ENCODE assay signal across 29 cellular contexts in the genomic region with DNA sequence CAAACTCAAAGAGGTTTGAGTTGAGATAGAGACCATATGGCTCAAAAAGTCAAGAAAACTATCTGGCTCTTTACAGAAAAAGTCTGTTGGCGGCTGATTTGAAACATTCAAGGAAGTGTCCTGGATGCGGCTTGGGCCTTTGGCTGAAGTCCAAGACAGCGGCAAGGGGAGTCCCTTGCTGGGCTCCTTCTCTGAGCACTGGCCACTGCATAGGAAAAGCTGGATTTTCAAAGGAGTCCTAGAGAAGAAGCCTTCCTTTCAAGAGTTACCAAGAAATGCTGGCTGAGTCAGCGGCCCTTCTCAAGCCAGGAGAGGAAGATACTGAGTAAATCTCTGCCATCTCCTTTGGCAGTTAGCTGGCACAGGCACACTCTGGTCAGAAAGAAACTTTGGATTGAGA. TPM values are rescaled to one million over a fixed set of nuclear protein-coding genes. Genes with fewer than 3 reads are reported as not detected.
DNase-seq lines count a peak whose midpoint lies in the region; ATAC-seq, FAIRE-seq and TF ChIP-seq lines count a peak whose summit lies in the region.
"Had no signal": no experiment of that assay in that cellular context is flagged by ENCODE, and none has a peak within 500 bp of the region (broad histone marks: within the 10 kb centered on the region; RNA-seq: fewer than 3 reads in every experiment).

No MANE protein-coding gene starts in this region.

- ATAC-seq in RWPE2 (ENCODE audit: low read depth) (peak; percentile 49; the same call in 1 of the 3 replicates), K562 (peak; percentile 60), GM19324 (IDR thresholded peaks at IDR 0.05; ENCODE audit: low FRiP score, unreplicated experiment) (no peak)
- ATAC-seq: activated T-cell treated with anti-CD3 and anti-CD28 coated beads, Interleukin-2, amount 50 U/mL, for 4 hours; esophagus mucosa; GM12878 had no signal

- TF ChIP-seq CTCF in RWPE2 (IDR thresholded peaks at IDR 0.05; ENCODE audit: poor library complexity, severe bottlenecking) (no peak), K562 (IDR thresholded peaks at IDR 0.05 in 2 of 3, conservative IDR thresholded peaks at IDR 0.05 in 1 of 3; ENCODE audit: insufficient read depth in 2 of 3, low read depth in 1 of 3, low read length in 3 of 3) (no peak), neural progenitor cell (IDR thresholded peaks at IDR 0.05) (no peak), GM13976 (IDR thresholded peaks at IDR 0.05; ENCODE audit: borderline replicate concordance, control extremely low read depth, extremely low read depth, insufficient read depth, missing control alignments) (no peak), BE2C (IDR thresholded peaks at IDR 0.05; ENCODE audit: low read depth, low read length) (no peak)

- no peak for FAIRE-seq in K562 (lab: Jason Lieb, UNC)
- FAIRE-seq: GM12878, GM19239 had no signal

- H4K20me1 ChIP-seq in GM23248 (ENCODE audit: insufficient read depth) (no peaks in the 10 kb centered on the region), K562 (replicated peaks; ENCODE audit: control insufficient read depth, insufficient read depth, low read length) (no peaks in the 10 kb centered on the region), neural progenitor cell (ENCODE audit: low read depth) (no peaks in the 10 kb centered on the region)

- no peak overlapping the region for H3K27ac ChIP-seq in GM23248
- no peak overlapping the region for H3K27ac ChIP-seq in RWPE2 (ENCODE audit: poor library complexity, severe bottlenecking)
- H3K27ac ChIP-seq in K562 (ENCODE audit: extremely low read depth, low read depth, low read length): no peak overlapping the region
- no peak overlapping the region for H3K27ac ChIP-seq in neural progenitor cell
- H3K27ac ChIP-seq: spleen, thyroid gland had no signal

- H3K9me2 ChIP-seq in GM23248 (ENCODE audit: insufficient read depth): no peaks in the 10 kb centered on the region

- H2AFZ ChIP-seq in GM23248: no peak overlapping the region
- no peak overlapping the region for H2AFZ ChIP-seq in K562 (ENCODE audit: low read depth, low read length)
- no peak overlapping the region for H2AFZ ChIP-seq in neural progenitor cell (replicated peaks)

- H3K36me3 Mint-ChIP-seq in neural progenitor cell: peaks cover 4% of the 10 kb centered on the region
- H3K36me3 Mint-ChIP-seq: activated naive CD4-positive, alpha-beta T cell treated with anti-CD3 and anti-CD28 coated beads, Interleukin-2, amount 10 ng/mL, durations not matched to agents 7 days and 5 days; CD8-positive, alpha-beta memory T cell; naive B cell had no signal

- no peak overlapping the region for H3K4me3 Mint-ChIP-seq in neural progenitor cell
- H3K4me3 Mint-ChIP-seq: activated naive CD4-positive, alpha-beta T cell treated with anti-CD3 and anti-CD28 coated beads, Interleukin-2, amount 10 ng/mL, durations not matched to agents 7 days and 5 days; activated T-cell treated with anti-CD3 and anti-CD28 coated beads, Interleukin-2, amount 50 U/mL, for 4 hours; CD8-positive, alpha-beta memory T cell; HFFc6; naive B cell had no signal

- H3K27ac Mint-ChIP-seq in neural progenitor cell: peak overlapping the region; percentile 63
- H3K27ac Mint-ChIP-seq: activated naive CD4-positive, alpha-beta T cell treated with anti-CD3 and anti-CD28 coated beads, Interleukin-2, amount 10 ng/mL, durations not matched to agents 7 days and 5 days; CD8-positive, alpha-beta memory T cell; HFFc6; naive B cell had no signal

- CTCF ChIA-PET in K562 (lab: Yijun Ruan, JAX; ENCODE audit: low intra/inter-chr PET ratio): no interaction called here

- POLR2A ChIA-PET in K562 (lab: Yijun Ruan, JAX): no interaction called here

- H3K9me3 Mint-ChIP-seq in neural progenitor cell: peaks cover 12% of the 10 kb centered on the region
- H3K9me3 Mint-ChIP-seq: activated naive CD4-positive, alpha-beta T cell treated with anti-CD3 and anti-CD28 coated beads, Interleukin-2, amount 10 ng/mL, durations not matched to agents 7 days and 5 days; activated T-cell treated with anti-CD3 and anti-CD28 coated beads, Interleukin-2, amount 50 U/mL, for 4 hours; HFFc6 had no signal

- H3K4me1 ChIP-seq in GM23248 (ENCODE audit: insufficient read depth) (peaks cover 6% of the 10 kb centered on the region), RWPE2 (ENCODE audit: insufficient read depth, poor library complexity, severe bottlenecking) (no peaks in the 10 kb centered on the region), K562 (replicated peaks in 1 of 2; ENCODE audit: control insufficient read depth in 2 of 2, insufficient read depth in 2 of 2, low read length in 2 of 2) (peaks cover 0 to 5% of the 10 kb centered on the region in 2 experiments; a peak in 3 of 5 replicates), neural progenitor cell (no peaks in the 10 kb centered on the region), BE2C (no peaks in the 10 kb centered on the region)
- H3K4me1 ChIP-seq: thyroid gland had no signal

- no TSS peak for BruUV-seq in K562 (replicated peaks; lab: Mats Ljungman, UMichigan)

- in situ Hi-C loops in GM23248 (cut with MboI) (no loop called here), K562 (cut with MboI) (no loop called here), GM13976 (cut with MboI; ENCODE audit: low sequenced_read_pairs, unreplicated experiment) (no loop called here)

- peaks cover 3% of the 10 kb centered on the region for H3K27me3 Mint-ChIP-seq in neural progenitor cell (ENCODE audit: insufficient read depth, low read depth)

- H3K4me2 ChIP-seq in GM23248 (ENCODE audit: unreplicated experiment): no peak overlapping the region
- no peak overlapping the region for H3K4me2 ChIP-seq in K562 (ENCODE audit: insufficient read depth, low read length)
- no peak overlapping the region for H3K4me2 ChIP-seq in neural progenitor cell

- H3F3A ChIP-seq in GM23248 (ENCODE audit: insufficient read depth) (no peaks in the 10 kb centered on the region), neural progenitor cell (ENCODE audit: low read depth) (no peaks in the 10 kb centered on the region)

- WGBS in GM23248 (ENCODE audit: low coverage in 1 of 2, low lambda C conversion rate in 2 of 2, missing lambda C conversion rate in 2 of 2), 2 experiments: 12 to 22% methylated on average over 3 to 4 of the region's 4 CpGs
- WGBS in K562 (ENCODE audit: insufficient coverage, low coverage, missing lambda C conversion rate): 0% methylated on average over 3 of the region's 4 CpGs

- H3K79me2 ChIP-seq in GM23248 (ENCODE audit: insufficient read depth) (no peaks in the 10 kb centered on the region), K562 (ENCODE audit: control insufficient read depth, insufficient read depth, low read length) (no peaks in the 10 kb centered on the region), neural progenitor cell (ENCODE audit: low read depth) (no peaks in the 10 kb centered on the region)

- H3K4me1 Mint-ChIP-seq in neural progenitor cell: peaks cover 19% of the 10 kb centered on the region

- TF ChIP-seq POLR2A in K562 (conservative IDR thresholded peaks at IDR 0.05): no peak

- no peaks in the 10 kb centered on the region for H3K27me3 ChIP-seq in GM23248 (replicated peaks; ENCODE audit: insufficient read depth)
- no peaks in the 10 kb centered on the region for H3K27me3 ChIP-seq in RWPE2 (ENCODE audit: insufficient read depth, poor library complexity, severe bottlenecking)
- peaks cover 0 to 26% of the 10 kb centered on the region in 2 experiments; a peak in 3 of 5 replicates for H3K27me3 ChIP-seq in K562 (ENCODE audit: control insufficient read depth in 2 of 2, insufficient read depth in 2 of 2, low read length in 2 of 2)
- H3K27me3 ChIP-seq in neural progenitor cell: no peaks in the 10 kb centered on the region
- no peaks in the 10 kb centered on the region for H3K27me3 ChIP-seq in BE2C
- H3K27me3 ChIP-seq: spleen, thyroid gland had no signal

- no peaks in the 10 kb centered on the region for H3K9me1 ChIP-seq in K562 (ENCODE audit: control insufficient read depth, insufficient read depth, low read length)

- intact Hi-C loops in K562 (cut with micrococcal nuclease): no loop called here

- no peaks in the 10 kb centered on the region for H3K9me3 ChIP-seq in GM23248 (ENCODE audit: low read depth)
- H3K9me3 ChIP-seq in RWPE2 (ENCODE audit: severe bottlenecking): no peaks in the 10 kb centered on the region
- H3K9me3 ChIP-seq in K562 (replicated peaks; ENCODE audit: control insufficient read depth, insufficient read depth, low read depth, low read length): no peaks in the 10 kb centered on the region
- H3K9me3 ChIP-seq in neural progenitor cell (ENCODE audit: low read depth): no peaks in the 10 kb centered on the region
- H3K9me3 ChIP-seq in BE2C: no peaks in the 10 kb centered on the region
- H3K9me3 ChIP-seq: thyroid gland had no signal

- no peak for TF ChIP-seq RAD21 in K562 (CRISPR knock-in tag; conservative IDR thresholded peaks at IDR 0.05 in 1 of 2, IDR thresholded peaks at IDR 0.05 in 1 of 2)

- DNase-seq in GM23248 (peak; percentile 55), RWPE2 (ENCODE audit: low spot score) (no peak), K562 (ENCODE audit: extremely low read depth in 1 of 4, low spot score in 3 of 4) (peak in 1 of 4 experiments; percentile 58), neural progenitor cell (ENCODE audit: low spot score) (no peak), GM13976 (ENCODE audit: low spot score) (no peak), BE2C (no peak), D341Med (ENCODE audit: low spot score) (no peak)
- DNase-seq: activated CD8-positive, alpha-beta memory T cell treated with anti-CD3 and anti-CD28 coated beads for 24 hours; activated naive CD4-positive, alpha-beta T cell treated with anti-CD3 and anti-CD28 coated beads, Interleukin-2, amount 10 ng/mL, durations not matched to agents 7 days and 5 days; activated T-cell treated with anti-CD3 and anti-CD28 coated beads, Interleukin-2, amount 50 U/mL, for 4 hours; CD8-positive, alpha-beta memory T cell; DMS79; effector CD8-positive, alpha-beta T cell; glutamatergic neuron; HFFc6; Karpas-422; mesendoderm; naive B cell; NCI-H1417; NCI-H524; occipital lobe; spleen; stimulated activated CD4-positive, alpha-beta T cell treated with anti-CD3 and anti-CD28 coated beads, Interleukin-4, amount 100 ng/mL, for 1 hour; stimulated activated naive CD4-positive, alpha-beta T cell; thyroid gland had no signal

- no peaks in the 10 kb centered on the region for H3K36me3 ChIP-seq in GM23248 (ENCODE audit: low read depth)
- H3K36me3 ChIP-seq in RWPE2 (ENCODE audit: low read depth): no peaks in the 10 kb centered on the region
- no peaks in the 10 kb centered on the region for H3K36me3 ChIP-seq in K562 (ENCODE audit: control insufficient read depth, insufficient read depth, low read length)
- no peaks in the 10 kb centered on the region for H3K36me3 ChIP-seq in neural progenitor cell
- no peaks in the 10 kb centered on the region for H3K36me3 ChIP-seq in BE2C
- H3K36me3 ChIP-seq: spleen, thyroid gland had no signal

- no peak overlapping the region for H3K4me3 ChIP-seq in GM23248
- no peak overlapping the region for H3K4me3 ChIP-seq in RWPE2 (ENCODE audit: severe bottlenecking)
- H3K4me3 ChIP-seq in K562: no peak overlapping the region
- no peak overlapping the region for H3K4me3 ChIP-seq in neural progenitor cell
- H3K4me3 ChIP-seq in BE2C (ENCODE audit: low read depth, low read length): no peak overlapping the region
- H3K4me3 ChIP-seq: GM12878, spleen, thyroid gland had no signal

- no peak for TF ChIP-seq EP300 in K562 (IDR thresholded peaks at IDR 0.05; ENCODE audit: low read length)

- no peak overlapping the region for H3K9ac ChIP-seq in GM23248
- H3K9ac ChIP-seq in K562 (ENCODE audit: insufficient read depth in 1 of 2, low read depth in 2 of 2, low read length in 2 of 2): no peak overlapping the region
- no peak overlapping the region for H3K9ac ChIP-seq in neural progenitor cell

RNA-seq across cellular contexts. Expression of gene APLN, which starts 12.1 kb away (rescaled TPM):
- 0.43 and 1.1 TPM in 2 replicates for total RNA-seq in GM23248 (2014; rRNA removed; shearing (Covaris generic))
- polyA plus RNA-seq in GM23248 (2016; fragmentation: Nextera tagmentation; extraction: Ambion mirVana): 0.80 and 1.1 TPM in 2 replicates
- not detected in 2 replicates for total RNA-seq in K562 (2011; cell fraction: chromatin; rRNA removed; ENCODE audit: low replicate concordance)
- total RNA-seq in K562 (2011; cell fraction: nucleolus; rRNA removed): not detected in 2 replicates
- total RNA-seq in K562 (2011; cell fraction: nucleoplasm; rRNA removed): not detected in 2 replicates
- not detected in 2 replicates for total RNA-seq in K562 (2014; rRNA removed)
- not detected in 2 replicates for total RNA-seq in K562 (2014; rRNA removed; fragmentation: Illumina TruSeq; extraction: Trizol)
- 0.08 TPM in 1 of 2 replicates, not detected in the other for total RNA-seq in K562 (2015; rRNA removed; fragmentation: Illumina TruSeq; extraction: Trizol)
- 0.04 TPM in 1 of 2 replicates, not detected in the other for total RNA-seq in K562 (2021)
- not detected in 2 replicates for polyA plus RNA-seq in K562 (2011; rRNA removed)
- 0.03 and 0.04 TPM in 2 replicates for polyA plus RNA-seq in K562 (2011; cell fraction: cytosol; rRNA removed)
- polyA plus RNA-seq in K562 (2011; cell fraction: nucleus; rRNA removed): not detected in 2 replicates
- polyA plus RNA-seq in K562 (2012): not detected in 2 replicates
- 0.06 TPM in 1 of 2 replicates, not detected in the other for polyA plus RNA-seq in K562 (2014; fragmentation: Illumina TruSeq; extraction: Trizol)
- polyA plus RNA-seq in K562 (2014; fragmentation: Nextera tagmentation; extraction: Ambion mirVana): not detected
- polyA plus RNA-seq in K562 (2014; rRNA removed): 0.04 TPM in 1 of 2 replicates, not detected in the other
- not detected in 2 replicates for polyA minus RNA-seq in K562 (2011; rRNA and poly(A)+ RNA removed)
- not detected in 2 replicates for polyA minus RNA-seq in K562 (2011; cell fraction: cytosol; rRNA and poly(A)+ RNA removed)
- polyA minus RNA-seq in K562 (2011; cell fraction: nucleus; rRNA and poly(A)+ RNA removed): not detected in 2 replicates
- 0.22 and 0.46 TPM in 2 replicates for total RNA-seq in neural progenitor cell (ENCODE audit: low replicate concordance)
- polyA plus RNA-seq in BE2C (2012; ENCODE audit: insufficient read depth, insufficient read length, low read depth): 0.14 TPM
- total RNA-seq: GM12878 had no signal
- polyA plus RNA-seq: CD8-positive, alpha-beta memory T cell had no signal
